Comparison of ENCODE assay signal across 8 cellular contexts in the genomic region with DNA sequence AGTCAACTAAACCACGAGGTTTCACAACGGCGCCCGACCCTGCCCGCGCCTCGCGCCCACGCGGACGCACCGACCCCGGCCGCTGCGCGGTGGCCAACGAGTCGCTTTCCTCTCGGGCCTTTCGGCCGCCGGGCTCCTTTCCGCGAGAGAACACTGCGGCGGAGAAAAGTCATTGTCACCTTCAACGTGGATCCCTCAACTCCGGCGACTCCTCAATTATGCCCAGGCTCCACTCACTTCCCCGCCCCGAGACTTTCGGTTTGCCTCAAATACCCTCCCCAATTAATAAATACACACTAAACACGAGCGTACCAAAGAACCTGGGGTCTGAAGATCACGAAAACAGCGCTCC. TPM values are rescaled to one million over a fixed set of nuclear protein-coding genes. Genes with fewer than 3 reads are reported as not detected.
A peak's percentile ranks its signal among the peaks of the same experiment; 100 is the strongest.
DNase-seq lines count a peak whose midpoint lies in the region; ATAC-seq and TF ChIP-seq lines count a peak whose summit lies in the region.

No MANE protein-coding gene starts in this region.

- no peak for TF ChIP-seq EP300 in sigmoid colon (IDR thresholded peaks at IDR 0.05)

- TF ChIP-seq CTCF in C4-2B (conservative IDR thresholded peaks at IDR 0.05) (no peak), sigmoid colon (IDR thresholded peaks at IDR 0.05) (no peak)

- intact Hi-C loops in head of caudate nucleus (cut with DNase I), result no loop called here
- intact Hi-C loops in sigmoid colon (cut with DNase I), result loop anchor here (5.0 kb wide), 2 partner anchors 332 to 402 kb away; partner anchors contain the start of genes AMN1 and ETFBKMT

- WGBS in sigmoid colon, 2 donors, result 0% methylated on average over 36 of the region's 36 CpGs

- H3K27ac ChIP-seq in C4-2B (peak overlapping the region; percentile 98), sigmoid colon (peak overlapping the region; percentile 90 to 96 (median 94))

- peak; percentile 2 for ATAC-seq in HG02571 (IDR thresholded peaks at IDR 0.05; ENCODE audit: unreplicated experiment)
- ATAC-seq in HG02623 (IDR thresholded peaks at IDR 0.05; ENCODE audit: unreplicated experiment), result no peak

- no peaks in the 10 kb centered on the region for H3K27me3 ChIP-seq in sigmoid colon

- no peaks in the 10 kb centered on the region for H3K9me3 ChIP-seq in sigmoid colon

- no peak for TF ChIP-seq POLR2A in sigmoid colon (IDR thresholded peaks at IDR 0.05)

- peak overlapping the region; percentile 71 to 88 (median 75) for H3K4me3 ChIP-seq in sigmoid colon

- no peaks in the 10 kb centered on the region for H3K36me3 ChIP-seq in sigmoid colon

- DNase-seq in activated T-cell treated with anti-CD3 and anti-CD28 coated beads, Interleukin-2, amount 50 U/mL, for 1 hour, result peak; percentile 48
- DNase-seq in head of caudate nucleus, result peak in 27 of 42 donors; percentile 4 to 64 (median 19)
- DNase-seq in sigmoid colon, result no peak
- no peak for DNase-seq in NCI-H226
- DNase-seq in activated CD4-positive, CD25-positive, alpha-beta regulatory T cell treated with anti-CD3 and anti-CD28 coated beads, Interleukin-2, amount 50 U/mL, for 72 hours, result no peak

- H3K4me1 ChIP-seq in sigmoid colon, result peaks cover 0 to 15% (median 7%) of the 10 kb centered on the region in 4 donors

RNA-seq across cellular contexts. Expression of gene SINHCAF, which starts 0.5 kb away (rescaled TPM):
- total RNA-seq in sigmoid colon, result 10 to 100 TPM; 38.2 to 68.4 (median 51.8) TPM
- 10 to 100 TPM; 31.1 to 53.9 (median 51.7) TPM for polyA plus RNA-seq in sigmoid colon

Comparison
In these comparisons a context has a peak if more than half of its experiments do, and no peak if none do; other contexts are left out.
1. DNase-seq: peak in activated T-cell treated with anti-CD3 and anti-CD28 coated beads, Interleukin-2, amount 50 U/mL, for 1 hour (single experiment) and head of caudate nucleus (27 of 42); none in sigmoid colon (single experiment), NCI-H226 (single experiment) and activated CD4-positive, CD25-positive, alpha-beta regulatory T cell treated with anti-CD3 and anti-CD28 coated beads, Interleukin-2, amount 50 U/mL, for 72 hours (single experiment).